Comparison of ENCODE assay signal across 8 cellular contexts in genomic region chr10:69345402-69345801, GRCh38.
DNase-seq lines count a peak whose midpoint lies in the region; ATAC-seq and TF ChIP-seq lines count a peak whose summit lies in the region.

No MANE protein-coding gene starts in this region.

- no peaks in the 10 kb centered on the region for H3K27me3 ChIP-seq in body of pancreas

- H3K27ac ChIP-seq in body of pancreas: peak overlapping the region in 1 of 4 donors; percentile 28

- H3K9me3 ChIP-seq in body of pancreas: no peaks in the 10 kb centered on the region

- H3K36me3 ChIP-seq in body of pancreas (replicated peaks in 1 of 2; ENCODE audit: insufficient read depth in 1 of 2, low read depth in 2 of 2): no peaks in the 10 kb centered on the region

- peak overlapping the region; percentile 87 to 96 (median 94) for H3K27ac Mint-ChIP-seq in naive thymus-derived CD8-positive, alpha-beta T cell
- H3K27ac Mint-ChIP-seq in progenitor cell of endocrine pancreas: no peak overlapping the region

- peaks cover 47 to 94% (median 90%) of the 10 kb centered on the region in 4 donors for H3K4me1 Mint-ChIP-seq in naive thymus-derived CD8-positive, alpha-beta T cell
- peaks cover 5% of the 10 kb centered on the region for H3K4me1 Mint-ChIP-seq in progenitor cell of endocrine pancreas (ENCODE audit: low read depth)

- peak overlapping the region; percentile 61 to 84 (median 76) for H3K4me3 Mint-ChIP-seq in naive thymus-derived CD8-positive, alpha-beta T cell
- H3K4me3 Mint-ChIP-seq in progenitor cell of endocrine pancreas (ENCODE audit: low read depth): no peak overlapping the region

- TF ChIP-seq CTCF in body of pancreas (IDR thresholded peaks at IDR 0.05) (no peak), progenitor cell of endocrine pancreas (IDR thresholded peaks at IDR 0.05; ENCODE audit: unreplicated experiment) (no peak)

- TF ChIP-seq POLR2A in body of pancreas (IDR thresholded peaks at IDR 0.05): no peak

- no peak overlapping the region for H3K4me3 ChIP-seq in body of pancreas

- H3K9me3 Mint-ChIP-seq in naive thymus-derived CD8-positive, alpha-beta T cell: no peaks in the 10 kb centered on the region
- no peaks in the 10 kb centered on the region for H3K9me3 Mint-ChIP-seq in progenitor cell of endocrine pancreas (ENCODE audit: low read depth)

- 50 to 51% methylated on average over 1 to 2 of the region's 2 CpGs for WGBS in body of pancreas, 2 donors

- intact Hi-C loops in body of pancreas (cut with DNase I): no loop called here

- ATAC-seq in body of pancreas: peak; percentile 33
- ATAC-seq in naive thymus-derived CD8-positive, alpha-beta T cell: peak in 1 of 2 donors; percentile 15
- no peak for ATAC-seq in GM19397 (IDR thresholded peaks at IDR 0.05; ENCODE audit: unreplicated experiment)

- POLR2A ChIA-PET in naive thymus-derived CD8-positive, alpha-beta T cell (lab: Charles Lee): interaction anchor here (1.2 to 3.0 kb wide), 6 partner anchors 8 to 26 kb away, joined by 4 to 37 read pairs (median 9); no protein-coding TSS in a partner anchor

- H3K36me3 Mint-ChIP-seq in naive thymus-derived CD8-positive, alpha-beta T cell: peaks cover 0 to 26% (median 6%) of the 10 kb centered on the region in 3 donors
- H3K36me3 Mint-ChIP-seq in progenitor cell of endocrine pancreas (ENCODE audit: insufficient read depth): peaks cover 11% of the 10 kb centered on the region

- peaks cover 13% of the 10 kb centered on the region for H3K4me1 ChIP-seq in body of pancreas

- no peaks in the 10 kb centered on the region for H3K27me3 Mint-ChIP-seq in naive thymus-derived CD8-positive, alpha-beta T cell
- H3K27me3 Mint-ChIP-seq in progenitor cell of endocrine pancreas: peaks cover 4% of the 10 kb centered on the region

- peak; percentile 94 for DNase-seq in DMS153 (lab: John Stamatoyannopoulos, UW)
- DNase-seq in NCI-H146 treated with DMSO at 0.1 percent for 48 hours (lab: John Stamatoyannopoulos, UW; ENCODE audit: unreplicated experiment): peak; percentile 77
- peak in 3 of 4 donors; percentile 25 to 79 (median 55) for DNase-seq in body of pancreas
- DNase-seq in naive thymus-derived CD8-positive, alpha-beta T cell: no peak
- DNase-seq in progenitor cell of endocrine pancreas (ENCODE audit: low spot score, unreplicated experiment): no peak
- no peak for DNase-seq in middle frontal gyrus (ENCODE audit: extremely low spot score, low spot score)
- DNase-seq in LoVo (ENCODE audit: low spot score): no peak

Comparison
In these comparisons a context has a peak if more than half of its experiments do, and no peak if none do; other contexts are left out.
1. DNase-seq: peak in DMS153 (single experiment), NCI-H146 treated with DMSO at 0.1 percent for 48 hours (single experiment) and body of pancreas (3 of 4); none in naive thymus-derived CD8-positive, alpha-beta T cell (0 of 10), progenitor cell of endocrine pancreas (single experiment), middle frontal gyrus (single experiment) and LoVo (single experiment).